Comparison of ENCODE assay signal across 1 cellular context in the genomic region with DNA sequence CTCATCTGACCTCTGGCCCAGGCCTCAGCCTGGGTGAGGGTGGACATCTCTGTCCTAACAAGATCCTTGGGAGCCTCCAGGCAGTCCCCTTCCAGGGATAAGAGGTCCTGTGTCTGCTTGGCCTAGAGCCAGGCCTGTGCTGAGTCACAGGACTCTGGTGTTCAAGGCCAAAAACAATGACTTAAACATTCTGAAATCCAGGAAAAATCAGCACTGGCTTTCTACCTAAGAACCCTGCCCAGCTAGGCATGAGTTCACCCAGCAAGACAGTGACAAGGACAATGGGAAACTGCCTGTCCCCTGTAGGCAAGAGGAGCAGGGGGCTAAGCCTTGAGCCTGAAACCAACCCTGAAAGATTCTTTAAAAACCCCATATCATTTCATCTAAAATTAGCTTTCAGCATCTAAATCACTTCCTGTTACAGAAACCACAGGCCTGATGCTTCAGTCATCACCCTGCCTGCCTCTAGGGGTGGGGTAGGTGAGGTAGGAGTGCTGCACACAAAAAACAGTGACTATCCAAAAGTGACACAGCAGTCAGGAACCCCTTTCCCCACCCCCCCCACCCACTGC.
TF ChIP-seq lines count a peak whose summit lies in the region.

No MANE protein-coding gene starts in this region.

TF ChIP-seq in GM12878, 131 proteins besides CTCF, POLR2A, EP300 and RAD21 (continued from another document and continues in another):
- TF ChIP-seq, protein P1, sequence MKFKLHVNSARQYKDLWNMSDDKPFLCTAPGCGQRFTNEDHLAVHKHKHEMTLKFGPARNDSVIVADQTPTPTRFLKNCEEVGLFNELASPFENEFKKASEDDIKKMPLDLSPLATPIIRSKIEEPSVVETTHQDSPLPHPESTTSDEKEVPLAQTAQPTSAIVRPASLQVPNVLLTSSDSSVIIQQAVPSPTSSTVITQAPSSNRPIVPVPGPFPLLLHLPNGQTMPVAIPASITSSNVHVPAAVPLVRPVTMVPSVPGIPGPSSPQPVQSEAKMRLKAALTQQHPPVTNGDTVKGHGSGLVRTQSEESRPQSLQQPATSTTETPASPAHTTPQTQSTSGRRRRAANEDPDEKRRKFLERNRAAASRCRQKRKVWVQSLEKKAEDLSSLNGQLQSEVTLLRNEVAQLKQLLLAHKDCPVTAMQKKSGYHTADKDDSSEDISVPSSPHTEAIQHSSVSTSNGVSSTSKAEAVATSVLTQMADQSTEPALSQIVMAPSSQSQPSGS (IDR thresholded peaks at IDR 0.05; ENCODE audit: low read length) = no peak
- TF ChIP-seq ZBED1 (IDR thresholded peaks at IDR 0.05; ENCODE audit: borderline replicate concordance) (peak; percentile 82; the same call in 1 of the 2 replicates), MTA3 (IDR thresholded peaks at IDR 0.05; ENCODE audit: borderline replicate concordance, low read length) (no peak), NFYA (IDR thresholded peaks at IDR 0.05; ENCODE audit: borderline replicate concordance, low read depth, low read length) (no peak), ETV6 (conservative IDR thresholded peaks at IDR 0.05 in 1 of 2, IDR thresholded peaks at IDR 0.05 in 1 of 2; ENCODE audit: borderline replicate concordance in 1 of 2, low read depth in 1 of 2) (peak in 1 of 2 experiments; percentile 78; a peak in 2 of 4 replicates), TCF12 (IDR thresholded peaks at IDR 0.05; ENCODE audit: low read depth, low read length) (0 out of 2 replicates have a peak, but pooled peaks have one; percentile 4), SPI1 (IDR thresholded peaks at IDR 0.05; ENCODE audit: borderline replicate concordance, insufficient read depth, low read depth, low read length) (peak; percentile 80; the same call in 1 of the 2 replicates), NR2C2 (IDR thresholded peaks at IDR 0.05; ENCODE audit: borderline replicate concordance, control insufficient read depth, insufficient read length, low read depth) (no peak), YY1 (IDR thresholded peaks at IDR 0.05; ENCODE audit: low read depth, low read length) (0 out of 2 replicates have a peak, but pooled peaks have one; percentile 31), NFXL1 (IDR thresholded peaks at IDR 0.05; ENCODE audit: borderline replicate concordance) (no peak), TCF7 (IDR thresholded peaks at IDR 0.05; ENCODE audit: borderline replicate concordance) (no peak), POLR2AphosphoS5 (IDR thresholded peaks at IDR 0.05; ENCODE audit: low read length) (no peak), FOS (IDR thresholded peaks at IDR 0.05; ENCODE audit: borderline replicate concordance, extremely low read depth, insufficient read length) (no peak), HCFC1 (IDR thresholded peaks at IDR 0.05; ENCODE audit: low read length) (no peak), RFX5 (IDR thresholded peaks at IDR 0.05; ENCODE audit: low read depth, low read length) (no peak), SMAD5 (IDR thresholded peaks at IDR 0.05; ENCODE audit: low read depth) (no peak), CEBPB (IDR thresholded peaks at IDR 0.05; ENCODE audit: borderline replicate concordance in 1 of 2, low read depth in 2 of 2, low read length in 2 of 2) (no peak)
- TF ChIP-seq, protein P2, sequence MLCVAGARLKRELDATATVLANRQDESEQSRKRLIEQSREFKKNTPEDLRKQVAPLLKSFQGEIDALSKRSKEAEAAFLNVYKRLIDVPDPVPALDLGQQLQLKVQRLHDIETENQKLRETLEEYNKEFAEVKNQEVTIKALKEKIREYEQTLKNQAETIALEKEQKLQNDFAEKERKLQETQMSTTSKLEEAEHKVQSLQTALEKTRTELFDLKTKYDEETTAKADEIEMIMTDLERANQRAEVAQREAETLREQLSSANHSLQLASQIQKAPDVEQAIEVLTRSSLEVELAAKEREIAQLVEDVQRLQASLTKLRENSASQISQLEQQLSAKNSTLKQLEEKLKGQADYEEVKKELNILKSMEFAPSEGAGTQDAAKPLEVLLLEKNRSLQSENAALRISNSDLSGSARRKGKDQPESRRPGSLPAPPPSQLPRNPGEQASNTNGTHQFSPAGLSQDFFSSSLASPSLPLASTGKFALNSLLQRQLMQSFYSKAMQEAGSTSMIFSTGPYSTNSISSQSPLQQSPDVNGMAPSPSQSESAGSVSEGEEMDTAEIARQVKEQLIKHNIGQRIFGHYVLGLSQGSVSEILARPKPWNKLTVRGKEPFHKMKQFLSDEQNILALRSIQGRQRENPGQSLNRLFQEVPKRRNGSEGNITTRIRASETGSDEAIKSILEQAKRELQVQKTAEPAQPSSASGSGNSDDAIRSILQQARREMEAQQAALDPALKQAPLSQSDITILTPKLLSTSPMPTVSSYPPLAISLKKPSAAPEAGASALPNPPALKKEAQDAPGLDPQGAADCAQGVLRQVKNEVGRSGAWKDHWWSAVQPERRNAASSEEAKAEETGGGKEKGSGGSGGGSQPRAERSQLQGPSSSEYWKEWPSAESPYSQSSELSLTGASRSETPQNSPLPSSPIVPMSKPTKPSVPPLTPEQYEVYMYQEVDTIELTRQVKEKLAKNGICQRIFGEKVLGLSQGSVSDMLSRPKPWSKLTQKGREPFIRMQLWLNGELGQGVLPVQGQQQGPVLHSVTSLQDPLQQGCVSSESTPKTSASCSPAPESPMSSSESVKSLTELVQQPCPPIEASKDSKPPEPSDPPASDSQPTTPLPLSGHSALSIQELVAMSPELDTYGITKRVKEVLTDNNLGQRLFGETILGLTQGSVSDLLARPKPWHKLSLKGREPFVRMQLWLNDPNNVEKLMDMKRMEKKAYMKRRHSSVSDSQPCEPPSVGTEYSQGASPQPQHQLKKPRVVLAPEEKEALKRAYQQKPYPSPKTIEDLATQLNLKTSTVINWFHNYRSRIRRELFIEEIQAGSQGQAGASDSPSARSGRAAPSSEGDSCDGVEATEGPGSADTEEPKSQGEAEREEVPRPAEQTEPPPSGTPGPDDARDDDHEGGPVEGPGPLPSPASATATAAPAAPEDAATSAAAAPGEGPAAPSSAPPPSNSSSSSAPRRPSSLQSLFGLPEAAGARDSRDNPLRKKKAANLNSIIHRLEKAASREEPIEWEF (IDR thresholded peaks at IDR 0.05; ENCODE audit: insufficient replicate concordance, low read depth, low read length) = no peak
- TF ChIP-seq, protein P3, sequence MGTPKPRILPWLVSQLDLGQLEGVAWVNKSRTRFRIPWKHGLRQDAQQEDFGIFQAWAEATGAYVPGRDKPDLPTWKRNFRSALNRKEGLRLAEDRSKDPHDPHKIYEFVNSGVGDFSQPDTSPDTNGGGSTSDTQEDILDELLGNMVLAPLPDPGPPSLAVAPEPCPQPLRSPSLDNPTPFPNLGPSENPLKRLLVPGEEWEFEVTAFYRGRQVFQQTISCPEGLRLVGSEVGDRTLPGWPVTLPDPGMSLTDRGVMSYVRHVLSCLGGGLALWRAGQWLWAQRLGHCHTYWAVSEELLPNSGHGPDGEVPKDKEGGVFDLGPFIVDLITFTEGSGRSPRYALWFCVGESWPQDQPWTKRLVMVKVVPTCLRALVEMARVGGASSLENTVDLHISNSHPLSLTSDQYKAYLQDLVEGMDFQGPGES (IDR thresholded peaks at IDR 0.05) = no peak
- TF ChIP-seq, protein P4, sequence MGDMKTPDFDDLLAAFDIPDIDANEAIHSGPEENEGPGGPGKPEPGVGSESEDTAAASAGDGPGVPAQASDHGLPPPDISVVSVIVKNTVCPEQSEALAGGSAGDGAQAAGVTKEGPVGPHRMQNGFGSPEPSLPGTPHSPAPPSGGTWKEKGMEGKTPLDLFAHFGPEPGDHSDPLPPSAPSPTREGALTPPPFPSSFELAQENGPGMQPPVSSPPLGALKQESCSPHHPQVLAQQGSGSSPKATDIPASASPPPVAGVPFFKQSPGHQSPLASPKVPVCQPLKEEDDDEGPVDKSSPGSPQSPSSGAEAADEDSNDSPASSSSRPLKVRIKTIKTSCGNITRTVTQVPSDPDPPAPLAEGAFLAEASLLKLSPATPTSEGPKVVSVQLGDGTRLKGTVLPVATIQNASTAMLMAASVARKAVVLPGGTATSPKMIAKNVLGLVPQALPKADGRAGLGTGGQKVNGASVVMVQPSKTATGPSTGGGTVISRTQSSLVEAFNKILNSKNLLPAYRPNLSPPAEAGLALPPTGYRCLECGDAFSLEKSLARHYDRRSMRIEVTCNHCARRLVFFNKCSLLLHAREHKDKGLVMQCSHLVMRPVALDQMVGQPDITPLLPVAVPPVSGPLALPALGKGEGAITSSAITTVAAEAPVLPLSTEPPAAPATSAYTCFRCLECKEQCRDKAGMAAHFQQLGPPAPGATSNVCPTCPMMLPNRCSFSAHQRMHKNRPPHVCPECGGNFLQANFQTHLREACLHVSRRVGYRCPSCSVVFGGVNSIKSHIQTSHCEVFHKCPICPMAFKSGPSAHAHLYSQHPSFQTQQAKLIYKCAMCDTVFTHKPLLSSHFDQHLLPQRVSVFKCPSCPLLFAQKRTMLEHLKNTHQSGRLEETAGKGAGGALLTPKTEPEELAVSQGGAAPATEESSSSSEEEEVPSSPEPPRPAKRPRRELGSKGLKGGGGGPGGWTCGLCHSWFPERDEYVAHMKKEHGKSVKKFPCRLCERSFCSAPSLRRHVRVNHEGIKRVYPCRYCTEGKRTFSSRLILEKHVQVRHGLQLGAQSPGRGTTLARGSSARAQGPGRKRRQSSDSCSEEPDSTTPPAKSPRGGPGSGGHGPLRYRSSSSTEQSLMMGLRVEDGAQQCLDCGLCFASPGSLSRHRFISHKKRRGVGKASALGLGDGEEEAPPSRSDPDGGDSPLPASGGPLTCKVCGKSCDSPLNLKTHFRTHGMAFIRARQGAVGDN (IDR thresholded peaks at IDR 0.05) = no peak; the same call in 1 of the 2 replicates
- TF ChIP-seq, protein P5, sequence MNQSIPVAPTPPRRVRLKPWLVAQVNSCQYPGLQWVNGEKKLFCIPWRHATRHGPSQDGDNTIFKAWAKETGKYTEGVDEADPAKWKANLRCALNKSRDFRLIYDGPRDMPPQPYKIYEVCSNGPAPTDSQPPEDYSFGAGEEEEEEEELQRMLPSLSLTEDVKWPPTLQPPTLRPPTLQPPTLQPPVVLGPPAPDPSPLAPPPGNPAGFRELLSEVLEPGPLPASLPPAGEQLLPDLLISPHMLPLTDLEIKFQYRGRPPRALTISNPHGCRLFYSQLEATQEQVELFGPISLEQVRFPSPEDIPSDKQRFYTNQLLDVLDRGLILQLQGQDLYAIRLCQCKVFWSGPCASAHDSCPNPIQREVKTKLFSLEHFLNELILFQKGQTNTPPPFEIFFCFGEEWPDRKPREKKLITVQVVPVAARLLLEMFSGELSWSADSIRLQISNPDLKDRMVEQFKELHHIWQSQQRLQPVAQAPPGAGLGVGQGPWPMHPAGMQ (IDR thresholded peaks at IDR 0.05; ENCODE audit: borderline replicate concordance) = no peak
- TF ChIP-seq, protein P6, sequence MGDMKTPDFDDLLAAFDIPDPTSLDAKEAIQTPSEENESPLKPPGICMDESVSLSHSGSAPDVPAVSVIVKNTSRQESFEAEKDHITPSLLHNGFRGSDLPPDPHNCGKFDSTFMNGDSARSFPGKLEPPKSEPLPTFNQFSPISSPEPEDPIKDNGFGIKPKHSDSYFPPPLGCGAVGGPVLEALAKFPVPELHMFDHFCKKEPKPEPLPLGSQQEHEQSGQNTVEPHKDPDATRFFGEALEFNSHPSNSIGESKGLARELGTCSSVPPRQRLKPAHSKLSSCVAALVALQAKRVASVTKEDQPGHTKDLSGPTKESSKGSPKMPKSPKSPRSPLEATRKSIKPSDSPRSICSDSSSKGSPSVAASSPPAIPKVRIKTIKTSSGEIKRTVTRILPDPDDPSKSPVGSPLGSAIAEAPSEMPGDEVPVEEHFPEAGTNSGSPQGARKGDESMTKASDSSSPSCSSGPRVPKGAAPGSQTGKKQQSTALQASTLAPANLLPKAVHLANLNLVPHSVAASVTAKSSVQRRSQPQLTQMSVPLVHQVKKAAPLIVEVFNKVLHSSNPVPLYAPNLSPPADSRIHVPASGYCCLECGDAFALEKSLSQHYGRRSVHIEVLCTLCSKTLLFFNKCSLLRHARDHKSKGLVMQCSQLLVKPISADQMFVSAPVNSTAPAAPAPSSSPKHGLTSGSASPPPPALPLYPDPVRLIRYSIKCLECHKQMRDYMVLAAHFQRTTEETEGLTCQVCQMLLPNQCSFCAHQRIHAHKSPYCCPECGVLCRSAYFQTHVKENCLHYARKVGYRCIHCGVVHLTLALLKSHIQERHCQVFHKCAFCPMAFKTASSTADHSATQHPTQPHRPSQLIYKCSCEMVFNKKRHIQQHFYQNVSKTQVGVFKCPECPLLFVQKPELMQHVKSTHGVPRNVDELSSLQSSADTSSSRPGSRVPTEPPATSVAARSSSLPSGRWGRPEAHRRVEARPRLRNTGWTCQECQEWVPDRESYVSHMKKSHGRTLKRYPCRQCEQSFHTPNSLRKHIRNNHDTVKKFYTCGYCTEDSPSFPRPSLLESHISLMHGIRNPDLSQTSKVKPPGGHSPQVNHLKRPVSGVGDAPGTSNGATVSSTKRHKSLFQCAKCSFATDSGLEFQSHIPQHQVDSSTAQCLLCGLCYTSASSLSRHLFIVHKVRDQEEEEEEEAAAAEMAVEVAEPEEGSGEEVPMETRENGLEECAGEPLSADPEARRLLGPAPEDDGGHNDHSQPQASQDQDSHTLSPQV (IDR thresholded peaks at IDR 0.05) = no peak
- TF ChIP-seq, protein P7, sequence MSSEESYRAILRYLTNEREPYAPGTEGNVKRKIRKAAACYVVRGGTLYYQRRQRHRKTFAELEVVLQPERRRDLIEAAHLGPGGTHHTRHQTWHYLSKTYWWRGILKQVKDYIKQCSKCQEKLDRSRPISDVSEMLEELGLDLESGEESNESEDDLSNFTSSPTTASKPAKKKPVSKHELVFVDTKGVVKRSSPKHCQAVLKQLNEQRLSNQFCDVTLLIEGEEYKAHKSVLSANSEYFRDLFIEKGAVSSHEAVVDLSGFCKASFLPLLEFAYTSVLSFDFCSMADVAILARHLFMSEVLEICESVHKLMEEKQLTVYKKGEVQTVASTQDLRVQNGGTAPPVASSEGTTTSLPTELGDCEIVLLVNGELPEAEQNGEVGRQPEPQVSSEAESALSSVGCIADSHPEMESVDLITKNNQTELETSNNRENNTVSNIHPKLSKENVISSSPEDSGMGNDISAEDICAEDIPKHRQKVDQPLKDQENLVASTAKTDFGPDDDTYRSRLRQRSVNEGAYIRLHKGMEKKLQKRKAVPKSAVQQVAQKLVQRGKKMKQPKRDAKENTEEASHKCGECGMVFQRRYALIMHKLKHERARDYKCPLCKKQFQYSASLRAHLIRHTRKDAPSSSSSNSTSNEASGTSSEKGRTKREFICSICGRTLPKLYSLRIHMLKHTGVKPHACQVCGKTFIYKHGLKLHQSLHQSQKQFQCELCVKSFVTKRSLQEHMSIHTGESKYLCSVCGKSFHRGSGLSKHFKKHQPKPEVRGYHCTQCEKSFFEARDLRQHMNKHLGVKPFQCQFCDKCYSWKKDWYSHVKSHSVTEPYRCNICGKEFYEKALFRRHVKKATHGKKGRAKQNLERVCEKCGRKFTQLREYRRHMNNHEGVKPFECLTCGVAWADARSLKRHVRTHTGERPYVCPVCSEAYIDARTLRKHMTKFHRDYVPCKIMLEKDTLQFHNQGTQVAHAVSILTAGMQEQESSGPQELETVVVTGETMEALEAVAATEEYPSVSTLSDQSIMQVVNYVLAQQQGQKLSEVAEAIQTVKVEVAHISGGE (CRISPR knock-in tag; IDR thresholded peaks at IDR 0.05) = no peak
- TF ChIP-seq, protein P8, sequence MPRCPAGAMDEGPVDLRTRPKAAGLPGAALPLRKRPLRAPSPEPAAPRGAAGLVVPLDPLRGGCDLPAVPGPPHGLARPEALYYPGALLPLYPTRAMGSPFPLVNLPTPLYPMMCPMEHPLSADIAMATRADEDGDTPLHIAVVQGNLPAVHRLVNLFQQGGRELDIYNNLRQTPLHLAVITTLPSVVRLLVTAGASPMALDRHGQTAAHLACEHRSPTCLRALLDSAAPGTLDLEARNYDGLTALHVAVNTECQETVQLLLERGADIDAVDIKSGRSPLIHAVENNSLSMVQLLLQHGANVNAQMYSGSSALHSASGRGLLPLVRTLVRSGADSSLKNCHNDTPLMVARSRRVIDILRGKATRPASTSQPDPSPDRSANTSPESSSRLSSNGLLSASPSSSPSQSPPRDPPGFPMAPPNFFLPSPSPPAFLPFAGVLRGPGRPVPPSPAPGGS (IDR thresholded peaks at IDR 0.05; ENCODE audit: borderline replicate concordance, insufficient read depth, low read depth, low read length, poor library complexity, severe bottlenecking) = peak; percentile 17
